ENCODE assay signal across 21 cellular contexts in the genomic region with DNA sequence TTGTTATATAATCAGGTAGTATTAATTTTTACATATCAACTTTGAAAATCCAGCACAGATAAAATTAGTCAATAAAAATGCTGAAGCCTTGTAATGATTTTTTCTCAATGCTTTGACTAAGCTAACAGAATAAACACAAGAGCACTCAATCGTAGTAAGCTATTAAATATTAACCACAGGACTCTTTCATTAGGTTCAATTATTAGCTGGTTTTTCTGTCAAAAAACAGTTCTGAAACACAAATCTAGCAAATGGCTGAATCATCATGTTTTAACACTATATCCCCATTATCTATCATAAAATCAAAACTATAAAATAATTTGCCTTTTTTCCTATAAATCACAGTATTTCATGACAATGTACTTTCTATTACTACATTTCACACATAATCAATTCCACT.
DNase-seq lines count a peak whose midpoint lies in the region; ATAC-seq and TF ChIP-seq lines count a peak whose summit lies in the region.
"Had no signal": no experiment of that assay in that cellular context is flagged by ENCODE, and none has a peak within 500 bp of the region (broad histone marks: within the 10 kb centered on the region; RNA-seq: fewer than 3 reads in every experiment).

No MANE protein-coding gene starts in this region.

- ATAC-seq in GM19438 (IDR thresholded peaks at IDR 0.05; ENCODE audit: low read depth, unreplicated experiment) (peak; percentile 93), HG03354 (IDR thresholded peaks at IDR 0.05; ENCODE audit: poor library complexity, severe bottlenecking, unreplicated experiment) (peak; percentile 90), left lobe of liver (peak; percentile 69), HG02763 (IDR thresholded peaks at IDR 0.05; ENCODE audit: unreplicated experiment) (no peak), heart right ventricle (no peak)
- ATAC-seq: activated CD8-positive, alpha-beta T cell treated with anti-CD3 and anti-CD28 coated beads for 36 hours; naive thymus-derived CD4-positive, alpha-beta T cell; sciatic nerve had no signal

- H3K9me3 ChIP-seq in heart right ventricle = no peaks in the 10 kb centered on the region

- no peaks in the 10 kb centered on the region for H3K27me3 ChIP-seq in heart right ventricle

- WGBS in heart right ventricle, 2 donors = 93 to 97% methylated on average over 1 of the region's 1 CpG

- DNase-seq in Caki2 (ENCODE audit: low read depth) = peak; percentile 51
- no peak for DNase-seq in left lobe of liver (ENCODE audit: low spot score)
- DNase-seq in activated naive CD4-positive, alpha-beta T cell treated with anti-CD3 and anti-CD28 coated beads, Interleukin-2, amount 50 U/mL, for 16 hours = no peak
- DNase-seq in HuH-7.5 (ENCODE audit: low spot score) = no peak
- DNase-seq in heart right ventricle = no peak
- DNase-seq: activated CD8-positive, alpha-beta T cell treated with anti-CD3 and anti-CD28 coated beads for 36 hours; activated naive CD4-positive, alpha-beta T cell treated with anti-CD3 and anti-CD28 coated beads, Interleukin-2, amount 10 ng/mL, durations not matched to agents 7 days and 5 days; activated T-cell treated with anti-CD3 and anti-CD28 coated beads, Interleukin-2, amount 50 U/mL, for 24 hours; anterior cingulate cortex; central memory CD4-positive, alpha-beta T cell; erythroblast; foreskin melanocyte; naive thymus-derived CD4-positive, alpha-beta T cell; NCI-H1105 treated with DMSO at 0.1 percent for 48 hours; NCI-H2081 treated with DMSO at 0.1 percent for 48 hours; NCI-H510A; T1000 had no signal

- TF ChIP-seq CTCF in heart right ventricle (IDR thresholded peaks at IDR 0.05) = no peak

- peaks cover 0 to 37% (median 9%) of the 10 kb centered on the region in 9 donors for H3K4me1 ChIP-seq in heart right ventricle

- no peak overlapping the region for H3K27ac ChIP-seq in heart right ventricle

- H3K36me3 ChIP-seq in heart right ventricle = peaks cover 0 to 27% (median 0%) of the 10 kb centered on the region in 9 donors

- intact Hi-C loops in heart right ventricle (cut with DNase I) = loop anchor here in 1 of 10 donors (5.0 kb wide), 1 partner anchor 66 kb away; no protein-coding TSS in a partner anchor

- in situ Hi-C loops in Caki2 (cut with HindIII; ENCODE audit: low pct_unique_long_range_greater_than_20kb, low sequenced_read_pairs) = no loop called here

- no peak overlapping the region for H3K4me3 ChIP-seq in heart right ventricle

Comparison
In these comparisons a context has a peak if more than half of its experiments do, and no peak if none do; other contexts are left out.
1. ATAC-seq: peak in GM19438 (single experiment), HG03354 (single experiment) and left lobe of liver (single experiment); none in HG02763 (single experiment) and heart right ventricle (0 of 8).